ENCODE assay signal across 13 cellular contexts in genomic region chr3:134353831-134354611, GRCh38. TPM values are rescaled to one million over a fixed set of nuclear protein-coding genes. Genes with fewer than 3 reads are reported as not detected.
DNase-seq lines count a peak whose midpoint lies in the region; ATAC-seq, FAIRE-seq and TF ChIP-seq lines count a peak whose summit lies in the region.
"Had no signal": no experiment of that assay in that cellular context is flagged by ENCODE, and none has a peak within 500 bp of the region (broad histone marks: within the 10 kb centered on the region; RNA-seq: fewer than 3 reads in every experiment).

No MANE protein-coding gene starts in this region.

- intact Hi-C loops in stomach (cut with DNase I; ENCODE audit: low total_unique reads): no loop called here

- H3K9me2 ChIP-seq in GM23338 (ENCODE audit: insufficient read depth): no peaks in the 10 kb centered on the region

- no peaks in the 10 kb centered on the region for H3K9me3 ChIP-seq in astrocyte (ENCODE audit: insufficient read depth, low read depth, low read length)
- H3K9me3 ChIP-seq in stomach: no peaks in the 10 kb centered on the region

- H3K9me3 Mint-ChIP-seq in GM23338 (no peaks in the 10 kb centered on the region), astrocyte (ENCODE audit: unreplicated experiment) (no peaks in the 10 kb centered on the region)
- H3K9me3 Mint-ChIP-seq: activated naive CD4-positive, alpha-beta T cell treated with anti-CD3 and anti-CD28 coated beads, Interleukin-2, amount 50 U/mL, for 24 hours had no signal

- no peak for DNase-seq in GM23338 (ENCODE audit: low spot score)
- DNase-seq in astrocyte (ENCODE audit: low read depth): no peak
- peak; percentile 86 for DNase-seq in left lobe of liver (ENCODE audit: low spot score)
- DNase-seq in stomach: peak; percentile 80
- DNase-seq in activated CD4-positive, CD25-positive, alpha-beta regulatory T cell (lab: John Stamatoyannopoulos, UW): no peak
- no peak for DNase-seq in stimulated activated CD4-positive, alpha-beta T cell treated with anti-CD3 and anti-CD28 coated beads, Interleukin-12 subunit alpha, Interleukin-12 subunit beta, amount 100 ng/mL, for 4 hours
- DNase-seq in NCI-H524 (lab: John Stamatoyannopoulos, UW): no peak
- DNase-seq: DMS79; GOT3; NCI-H1105 treated with DMSO at 0.1 percent for 48 hours; stimulated activated naive CD4-positive, alpha-beta T cell had no signal

- H3K36me3 ChIP-seq in GM23338 (ENCODE audit: insufficient read depth) (peaks cover 28% of the 10 kb centered on the region; the same call in 1 of the 2 replicates), astrocyte (ENCODE audit: insufficient read depth, low read length) (peaks cover 43% of the 10 kb centered on the region), stomach (peaks cover 30 to 54% (median 52%) of the 10 kb centered on the region in 4 donors)

- no peak overlapping the region for H3K4me2 ChIP-seq in GM23338
- no peak overlapping the region for H3K4me2 ChIP-seq in astrocyte (ENCODE audit: low read length)

- no peak overlapping the region for H3K4me3 Mint-ChIP-seq in GM23338
- no peak overlapping the region for H3K4me3 Mint-ChIP-seq in astrocyte (ENCODE audit: unreplicated experiment)
- H3K4me3 Mint-ChIP-seq: activated naive CD4-positive, alpha-beta T cell treated with anti-CD3 and anti-CD28 coated beads, Interleukin-2, amount 50 U/mL, for 24 hours had no signal

- no peak overlapping the region for H3K27ac Mint-ChIP-seq in GM23338
- peak overlapping the region; percentile 83 for H3K27ac Mint-ChIP-seq in astrocyte (ENCODE audit: unreplicated experiment)
- H3K27ac Mint-ChIP-seq: activated naive CD4-positive, alpha-beta T cell treated with anti-CD3 and anti-CD28 coated beads, Interleukin-2, amount 50 U/mL, for 24 hours had no signal

- peak overlapping the region; percentile 55; the same call in 1 of the 2 replicates for H3K27ac ChIP-seq in GM23338 (ENCODE audit: low read depth)
- H3K27ac ChIP-seq in astrocyte (ENCODE audit: low read depth, low read length): no peak overlapping the region
- peak overlapping the region; percentile 73 to 100 (median 85) for H3K27ac ChIP-seq in stomach

- 28 to 82% (median 45%) methylated on average over 6 to 7 of the region's 7 CpGs for WGBS in stomach, 5 donors

- TF ChIP-seq POLR2A in stomach (IDR thresholded peaks at IDR 0.05): no peak
- TF ChIP-seq POLR2A in GM18505 (IDR thresholded peaks at IDR 0.05; ENCODE audit: borderline replicate concordance, extremely low read depth, insufficient read depth, insufficient read length): no peak

- peaks cover 52% of the 10 kb centered on the region for H3K36me3 Mint-ChIP-seq in GM23338 (ENCODE audit: low read depth)
- peaks cover 31% of the 10 kb centered on the region for H3K36me3 Mint-ChIP-seq in astrocyte (ENCODE audit: low read depth, unreplicated experiment)
- H3K36me3 Mint-ChIP-seq: activated naive CD4-positive, alpha-beta T cell treated with anti-CD3 and anti-CD28 coated beads, Interleukin-2, amount 50 U/mL, for 24 hours had no signal

- H3K4me1 ChIP-seq in GM23338 (ENCODE audit: insufficient read depth): peaks cover 10% of the 10 kb centered on the region
- peaks cover 36% of the 10 kb centered on the region for H3K4me1 ChIP-seq in astrocyte (ENCODE audit: insufficient read depth, low read length)
- peaks cover 79 to 91% (median 85%) of the 10 kb centered on the region in 4 donors for H3K4me1 ChIP-seq in stomach

- H3K79me2 ChIP-seq in GM23338 (replicated peaks; ENCODE audit: insufficient read depth) (no peaks in the 10 kb centered on the region), astrocyte (ENCODE audit: insufficient read depth, low read length) (peaks cover 38% of the 10 kb centered on the region)

- H3K4me3 ChIP-seq in GM23338 (no peak overlapping the region), astrocyte (ENCODE audit: insufficient read depth, low read depth, low read length) (no peak overlapping the region), stomach (peak overlapping the region in 1 of 4 donors; percentile 5)

- no peak for TF ChIP-seq CTCF in GM23338 (conservative IDR thresholded peaks at IDR 0.05; ENCODE audit: low read depth in 2 of 2)
- TF ChIP-seq CTCF in astrocyte (IDR thresholded peaks at IDR 0.05; ENCODE audit: insufficient read depth, low read depth, low read length): no peak
- TF ChIP-seq CTCF in stomach (IDR thresholded peaks at IDR 0.05): no peak

- H2AFZ ChIP-seq in GM23338 (no peak overlapping the region), astrocyte (ENCODE audit: low read depth, low read length) (no peak overlapping the region)

- peaks cover 34% of the 10 kb centered on the region for H3K4me1 Mint-ChIP-seq in GM23338
- peaks cover 54% of the 10 kb centered on the region for H3K4me1 Mint-ChIP-seq in astrocyte (ENCODE audit: low read depth, unreplicated experiment)
- H3K4me1 Mint-ChIP-seq: activated naive CD4-positive, alpha-beta T cell treated with anti-CD3 and anti-CD28 coated beads, Interleukin-2, amount 50 U/mL, for 24 hours had no signal

- peaks cover 7% of the 10 kb centered on the region for H4K20me1 ChIP-seq in GM23338 (replicated peaks; ENCODE audit: insufficient read depth)
- peaks cover 42% of the 10 kb centered on the region for H4K20me1 ChIP-seq in astrocyte (ENCODE audit: insufficient read depth, low read length)

- H3K27me3 ChIP-seq in GM23338 (ENCODE audit: insufficient read depth) (no peaks in the 10 kb centered on the region), astrocyte (ENCODE audit: insufficient read depth, low read length) (no peaks in the 10 kb centered on the region), stomach (no peaks in the 10 kb centered on the region)

- H3K27me3 Mint-ChIP-seq in GM23338 (ENCODE audit: insufficient read depth, low read depth, poor library complexity) (peaks cover 10% of the 10 kb centered on the region), astrocyte (ENCODE audit: low read depth, unreplicated experiment) (no peaks in the 10 kb centered on the region)
- H3K27me3 Mint-ChIP-seq: activated naive CD4-positive, alpha-beta T cell treated with anti-CD3 and anti-CD28 coated beads, Interleukin-2, amount 50 U/mL, for 24 hours had no signal

- ATAC-seq in GM23338 (peak; percentile 16), left lobe of liver (peak; percentile 78), GM18505 (IDR thresholded peaks at IDR 0.05; ENCODE audit: unreplicated experiment) (no peak)

- H3F3A ChIP-seq in GM23338 (replicated peaks; ENCODE audit: low read depth): 0 out of 2 replicates have a peak, but pooled peaks cover 5% of the 10 kb centered on the region

- H3K9ac ChIP-seq in astrocyte (ENCODE audit: low read length): no peak overlapping the region

- FAIRE-seq in astrocyte (lab: Jason Lieb, UNC): no peak

- no peak for TF ChIP-seq EP300 in stomach (IDR thresholded peaks at IDR 0.05)

TF ChIP-seq in GM23338, 12 proteins besides CTCF, POLR2A, EP300 and RAD21:
- TF ChIP-seq POLR2AphosphoS5 (IDR thresholded peaks at IDR 0.05; ENCODE audit: low read depth): 0 out of 2 replicates have a peak, but pooled peaks have one; percentile 9
- TF ChIP-seq, protein P1, sequence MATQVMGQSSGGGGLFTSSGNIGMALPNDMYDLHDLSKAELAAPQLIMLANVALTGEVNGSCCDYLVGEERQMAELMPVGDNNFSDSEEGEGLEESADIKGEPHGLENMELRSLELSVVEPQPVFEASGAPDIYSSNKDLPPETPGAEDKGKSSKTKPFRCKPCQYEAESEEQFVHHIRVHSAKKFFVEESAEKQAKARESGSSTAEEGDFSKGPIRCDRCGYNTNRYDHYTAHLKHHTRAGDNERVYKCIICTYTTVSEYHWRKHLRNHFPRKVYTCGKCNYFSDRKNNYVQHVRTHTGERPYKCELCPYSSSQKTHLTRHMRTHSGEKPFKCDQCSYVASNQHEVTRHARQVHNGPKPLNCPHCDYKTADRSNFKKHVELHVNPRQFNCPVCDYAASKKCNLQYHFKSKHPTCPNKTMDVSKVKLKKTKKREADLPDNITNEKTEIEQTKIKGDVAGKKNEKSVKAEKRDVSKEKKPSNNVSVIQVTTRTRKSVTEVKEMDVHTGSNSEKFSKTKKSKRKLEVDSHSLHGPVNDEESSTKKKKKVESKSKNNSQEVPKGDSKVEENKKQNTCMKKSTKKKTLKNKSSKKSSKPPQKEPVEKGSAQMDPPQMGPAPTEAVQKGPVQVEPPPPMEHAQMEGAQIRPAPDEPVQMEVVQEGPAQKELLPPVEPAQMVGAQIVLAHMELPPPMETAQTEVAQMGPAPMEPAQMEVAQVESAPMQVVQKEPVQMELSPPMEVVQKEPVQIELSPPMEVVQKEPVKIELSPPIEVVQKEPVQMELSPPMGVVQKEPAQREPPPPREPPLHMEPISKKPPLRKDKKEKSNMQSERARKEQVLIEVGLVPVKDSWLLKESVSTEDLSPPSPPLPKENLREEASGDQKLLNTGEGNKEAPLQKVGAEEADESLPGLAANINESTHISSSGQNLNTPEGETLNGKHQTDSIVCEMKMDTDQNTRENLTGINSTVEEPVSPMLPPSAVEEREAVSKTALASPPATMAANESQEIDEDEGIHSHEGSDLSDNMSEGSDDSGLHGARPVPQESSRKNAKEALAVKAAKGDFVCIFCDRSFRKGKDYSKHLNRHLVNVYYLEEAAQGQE (IDR thresholded peaks at IDR 0.05; ENCODE audit: unreplicated experiment): no peak

RNA-seq across cellular contexts. Expression of gene AMOTL2, which starts 20.2 kb away (rescaled TPM):
- 96.2 and 102 TPM in 2 replicates for total RNA-seq in GM23338 (2014; rRNA removed; shearing (Covaris generic))
- polyA plus RNA-seq in GM23338 (2016; fragmentation: Nextera tagmentation; extraction: Ambion mirVana) (17.4 and 17.9 TPM in 2 replicates), stomach (10 to 100 TPM; 10.6 to 16.6 (median 13.8) TPM)
- total RNA-seq in astrocyte (150 and 197 TPM in 2 replicates), left lobe of liver (26.8 TPM), stomach (100 to 1,000 TPM in 1 of 5 donors, 10 to 100 TPM in 4; 29.3 to 782 (median 54.9) TPM)

Comparison
In these comparisons a context has a peak if more than half of its experiments do, and no peak if none do; other contexts are left out.
1. DNase-seq: peak in left lobe of liver (single experiment) and stomach (single experiment); none in GM23338 (single experiment), astrocyte (single experiment), activated CD4-positive, CD25-positive, alpha-beta regulatory T cell (0 of 4), stimulated activated CD4-positive, alpha-beta T cell treated with anti-CD3 and anti-CD28 coated beads, Interleukin-12 subunit alpha, Interleukin-12 subunit beta, amount 100 ng/mL, for 4 hours (single experiment) and NCI-H524 (0 of 2).